ENCODE assay signal across 1 cellular context in the genomic region with DNA sequence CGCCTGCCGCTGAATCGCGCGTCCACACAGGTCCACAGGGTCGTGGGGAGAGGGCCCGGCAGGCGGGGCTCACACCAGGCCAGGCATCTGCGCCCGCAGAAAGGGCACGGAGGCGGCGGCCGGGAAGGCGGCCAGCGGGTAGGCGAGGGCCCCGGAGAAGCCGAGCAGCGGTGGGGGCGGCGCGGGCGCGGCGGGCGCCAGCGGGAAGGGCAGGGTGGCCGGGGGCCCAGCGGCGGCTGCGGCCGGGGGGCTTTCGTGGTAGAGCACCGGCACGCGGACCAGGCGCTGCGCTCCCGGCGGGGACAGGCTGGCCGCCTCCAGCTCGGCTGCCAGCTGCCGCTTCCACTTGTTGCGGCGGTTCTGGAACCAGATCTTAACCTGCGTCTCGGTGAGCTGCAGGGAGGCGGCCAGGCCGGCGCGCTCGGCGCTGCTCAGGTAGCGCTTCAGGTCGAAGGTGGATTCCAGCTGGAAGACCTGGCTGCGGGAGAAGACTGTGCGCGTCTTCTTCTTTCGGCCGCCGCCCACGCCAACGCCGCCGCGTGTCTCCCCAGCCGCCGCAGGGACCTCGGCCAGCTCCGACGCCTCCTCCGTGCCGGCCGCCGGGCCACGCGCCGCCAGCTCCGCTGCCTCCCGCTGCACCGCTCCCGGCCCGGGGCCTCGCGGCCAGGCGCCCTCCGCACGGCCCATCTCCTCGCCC.
TF ChIP-seq lines count a peak whose summit lies in the region.

No MANE protein-coding gene starts in this region.

TF ChIP-seq in H1, 55 proteins besides CTCF, POLR2A, EP300 and RAD21:
- TF ChIP-seq EGR1 (IDR thresholded peaks at IDR 0.05; ENCODE audit: borderline replicate concordance, low read depth, low read length) (peak; percentile 34; the same call in 1 of the 2 replicates), SUZ12 (IDR thresholded peaks at IDR 0.05; ENCODE audit: low read length) (peak; percentile 79), BACH1 (IDR thresholded peaks at IDR 0.05; ENCODE audit: low read length) (no peak), SIX5 (IDR thresholded peaks at IDR 0.05; ENCODE audit: low read depth, low read length) (no peak), TAF1 (IDR thresholded peaks at IDR 0.05; ENCODE audit: low read depth, low read length) (no peak), GABPA (IDR thresholded peaks at IDR 0.05; ENCODE audit: borderline replicate concordance, insufficient read depth, low read length) (no peak), EZH2 (IDR thresholded peaks at IDR 0.05; ENCODE audit: low read depth, low read length, severe bottlenecking) (peak; percentile 60)
- TF ChIP-seq, protein P1, sequence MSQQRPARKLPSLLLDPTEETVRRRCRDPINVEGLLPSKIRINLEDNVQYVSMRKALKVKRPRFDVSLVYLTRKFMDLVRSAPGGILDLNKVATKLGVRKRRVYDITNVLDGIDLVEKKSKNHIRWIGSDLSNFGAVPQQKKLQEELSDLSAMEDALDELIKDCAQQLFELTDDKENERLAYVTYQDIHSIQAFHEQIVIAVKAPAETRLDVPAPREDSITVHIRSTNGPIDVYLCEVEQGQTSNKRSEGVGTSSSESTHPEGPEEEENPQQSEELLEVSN (IDR thresholded peaks at IDR 0.05): no peak; the same call in 1 of the 2 replicates
- TF ChIP-seq, protein P2, sequence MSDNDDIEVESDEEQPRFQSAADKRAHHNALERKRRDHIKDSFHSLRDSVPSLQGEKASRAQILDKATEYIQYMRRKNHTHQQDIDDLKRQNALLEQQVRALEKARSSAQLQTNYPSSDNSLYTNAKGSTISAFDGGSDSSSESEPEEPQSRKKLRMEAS (IDR thresholded peaks at IDR 0.05): peak; percentile 31; the same call in 1 of the 2 replicates
